Comparison of ENCODE assay signal across 8 cellular contexts in the genomic region with DNA sequence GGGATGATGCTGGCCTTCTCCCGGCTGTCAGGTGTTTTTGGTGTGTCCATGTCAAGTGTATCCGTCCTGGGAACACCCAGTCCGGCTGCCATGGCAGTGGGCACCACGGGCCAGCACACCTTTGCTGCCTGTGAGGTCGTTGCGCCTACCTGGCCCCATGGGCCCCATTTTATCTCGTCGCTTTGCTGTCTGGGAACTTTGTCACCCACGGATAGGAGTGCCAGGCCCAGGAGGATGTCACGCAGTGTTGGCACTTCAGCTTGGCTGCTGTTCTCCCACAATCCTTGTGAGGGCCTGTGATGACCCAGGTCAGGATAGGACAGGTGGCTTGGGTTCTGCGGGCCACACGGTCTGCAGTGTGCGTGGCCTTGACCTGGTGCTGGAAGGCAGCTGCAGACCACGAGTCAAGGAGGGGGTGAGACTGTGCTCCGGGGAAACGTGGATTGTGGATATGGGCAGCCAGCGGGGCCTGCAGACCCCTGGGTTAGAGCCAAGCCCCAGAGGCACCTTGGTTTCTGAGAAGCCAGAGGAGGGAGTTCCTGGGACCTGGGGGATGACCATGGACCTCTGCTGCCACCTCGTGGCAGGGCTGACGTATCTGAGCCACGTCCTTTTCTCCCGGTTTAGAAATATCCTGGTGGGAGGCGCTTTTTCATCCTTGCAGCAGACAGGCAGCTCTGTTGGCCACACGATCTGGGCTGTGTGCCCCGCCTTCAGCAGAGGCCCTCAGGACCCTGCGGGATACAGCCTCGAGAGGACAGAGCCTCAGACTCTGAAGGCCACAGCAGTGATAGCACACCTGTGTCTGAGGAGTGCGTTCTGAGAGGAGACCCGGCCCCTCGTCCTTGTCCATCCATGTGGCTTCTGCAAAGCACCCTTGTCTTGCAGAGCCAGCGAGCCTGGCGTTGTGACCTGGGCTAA.
DNase-seq lines count a peak whose midpoint lies in the region; ATAC-seq and TF ChIP-seq lines count a peak whose summit lies in the region.

No MANE protein-coding gene starts in this region.

- H3K9me3 ChIP-seq in SK-N-MC (ENCODE audit: low read depth, low read length) (no peaks in the 10 kb centered on the region), parathyroid adenoma (ENCODE audit: control insufficient read depth, low read length) (no peaks in the 10 kb centered on the region), transverse colon (no peaks in the 10 kb centered on the region)

- H3K9ac ChIP-seq in SK-N-MC (ENCODE audit: insufficient read length) (no peak overlapping the region), parathyroid adenoma (no peak overlapping the region)

- H3K27me3 ChIP-seq in parathyroid adenoma (ENCODE audit: control insufficient read depth, insufficient read depth, low read length) (no peaks in the 10 kb centered on the region), transverse colon (no peaks in the 10 kb centered on the region)

- no peaks in the 10 kb centered on the region for H3K79me2 ChIP-seq in parathyroid adenoma

- intact Hi-C loops in transverse colon (cut with DNase I; ENCODE audit: low total_unique reads): loop anchor here (10.0 kb wide), 2 partner anchors 226 to 266 kb away; no protein-coding TSS in a partner anchor

- no peak for ATAC-seq in HG03432 (IDR thresholded peaks at IDR 0.05; ENCODE audit: unreplicated experiment)

- H2AFZ ChIP-seq in parathyroid adenoma: no peak overlapping the region

- no peak overlapping the region for H3K4me3 ChIP-seq in SK-N-MC
- H3K4me3 ChIP-seq in parathyroid adenoma (ENCODE audit: low read depth, low read length): no peak overlapping the region
- no peak overlapping the region for H3K4me3 ChIP-seq in transverse colon

- no peaks in the 10 kb centered on the region for H3K4me1 ChIP-seq in parathyroid adenoma
- peaks cover 0 to 4% (median 0%) of the 10 kb centered on the region in 4 donors for H3K4me1 ChIP-seq in transverse colon

- TF ChIP-seq EP300 in transverse colon (IDR thresholded peaks at IDR 0.05; ENCODE audit: low read depth): no peak

- H3K36me3 ChIP-seq in SK-N-MC (ENCODE audit: insufficient read depth, low read length) (no peaks in the 10 kb centered on the region), parathyroid adenoma (ENCODE audit: control insufficient read depth, insufficient read depth, low read length) (no peaks in the 10 kb centered on the region), transverse colon (no peaks in the 10 kb centered on the region)

- TF ChIP-seq CTCF in parathyroid adenoma (IDR thresholded peaks at IDR 0.05): peak; percentile 58
- peak; percentile 83 to 90 (median 83) for TF ChIP-seq CTCF in transverse colon (IDR thresholded peaks at IDR 0.05)

- no peak overlapping the region for H3K4me2 ChIP-seq in parathyroid adenoma (ENCODE audit: low read length)

- DNase-seq in ELR (ENCODE audit: low read depth) (peak; percentile 90), NCI-H1092 (lab: John Stamatoyannopoulos, UW) (peak; percentile 84), SK-N-MC (ENCODE audit: low read depth, low spot score) (peak; percentile 24), globus pallidus (ENCODE audit: low spot score) (peak; percentile 78), transverse colon (peak; percentile 77)
- DNase-seq in activated naive CD4-positive, alpha-beta T cell treated with Interleukin-2 at 50 U/mL for 16 hours: peak; percentile 79

- 37 to 70% methylated on average over 4 to 29 of the region's 31 CpGs for WGBS in transverse colon (ENCODE audit: low coverage in 1 of 2), 2 donors

- no peak for TF ChIP-seq POLR2A in transverse colon (IDR thresholded peaks at IDR 0.05)

- in situ Hi-C loops in transverse colon (cut with MboI; ENCODE audit: low pct_ligation_motif_present in 1 of 4, low pct_unique_long_range_greater_than_20kb in 1 of 4, low sequenced_read_pairs in 3 of 4): loop anchor here in 2 of 4 donors (25.0 kb wide), 1 partner anchor 258 kb away; no protein-coding TSS in a partner anchor

- H3K27ac ChIP-seq in SK-N-MC: no peak overlapping the region
- no peak overlapping the region for H3K27ac ChIP-seq in parathyroid adenoma
- no peak overlapping the region for H3K27ac ChIP-seq in transverse colon

Comparison
In these comparisons a context has a peak if more than half of its experiments do, and no peak if none do; other contexts are left out.
1. DNase-seq: peak in every context shown above with its lines; median percentile 90 in ELR; 84 in NCI-H1092; 79 in activated naive CD4-positive, alpha-beta T cell treated with Interleukin-2 at 50 U/mL for 16 hours; 78 in globus pallidus; 77 in transverse colon; 24 in SK-N-MC.